3 cellular contexts compared by ENCODE assay signal in genomic region chr5:104606258-104606829, GRCh38.
TF ChIP-seq lines count a peak whose summit lies in the region.

No MANE protein-coding gene starts in this region.

TF ChIP-seq in A549, 52 proteins besides CTCF, POLR2A, EP300 and RAD21:
- TF ChIP-seq PBX3 (IDR thresholded peaks at IDR 0.05) (no peak), MAFK (IDR thresholded peaks at IDR 0.05; ENCODE audit: partially characterized antibody) (peak; percentile 50)

TF ChIP-seq in GM23338, 12 proteins besides CTCF, POLR2A, EP300 and RAD21 (continued from another document):
- TF ChIP-seq REST (IDR thresholded peaks at IDR 0.05; ENCODE audit: unreplicated experiment): no peak
- no peak for TF ChIP-seq ETS1 (IDR thresholded peaks at IDR 0.05)
- no peak for TF ChIP-seq STAT1 (IDR thresholded peaks at IDR 0.05; ENCODE audit: unreplicated experiment)
- no peak for TF ChIP-seq ZNF114 (CRISPR knock-in tag; IDR thresholded peaks at IDR 0.05)
- no peak for TF ChIP-seq NANOG (IDR thresholded peaks at IDR 0.05; ENCODE audit: borderline replicate concordance)
TF ChIP-seq in GM23338: peak in this region for 0.

TF ChIP-seq in K562, 482 proteins besides CTCF, POLR2A, EP300 and RAD21 (continued from another document):
- TF ChIP-seq IRF9 (tag; IDR thresholded peaks at IDR 0.05) (no peak), PRDM10 (IDR thresholded peaks at IDR 0.05; ENCODE audit: partially characterized antibody) (no peak)
